Comparison of ENCODE assay signal across 28 cellular contexts in the genomic region with DNA sequence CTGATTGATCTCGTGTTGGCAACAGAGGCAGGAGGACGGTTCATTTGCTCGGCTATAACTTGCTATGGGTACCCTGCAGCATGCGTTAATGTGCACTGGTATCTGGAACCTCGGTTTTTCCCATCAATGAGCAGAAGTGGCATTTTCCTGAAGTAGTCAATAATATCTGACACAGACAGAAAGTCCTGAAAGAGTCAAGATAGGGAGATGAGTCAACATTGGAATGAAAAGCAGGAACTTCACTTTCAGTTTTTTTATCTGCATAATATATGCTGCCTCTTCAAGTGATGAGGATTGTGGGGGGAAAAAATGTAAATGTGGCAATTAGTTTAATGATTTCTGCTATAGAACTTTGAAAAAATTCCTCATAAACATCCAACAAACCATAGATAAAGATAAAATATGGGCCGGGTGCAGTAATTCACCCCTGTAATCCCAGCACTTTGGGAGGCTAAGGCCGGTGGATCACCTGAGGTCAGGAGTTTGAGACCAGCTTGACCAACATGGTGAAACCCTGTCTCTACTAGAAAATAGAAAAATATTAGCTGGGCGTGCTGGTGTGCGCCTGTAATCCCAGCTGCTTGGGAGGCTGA. TPM values are rescaled to one million over a fixed set of nuclear protein-coding genes. Genes with fewer than 3 reads are reported as not detected.
DNase-seq lines count a peak whose midpoint lies in the region; ATAC-seq and TF ChIP-seq lines count a peak whose summit lies in the region.
"Had no signal": no experiment of that assay in that cellular context is flagged by ENCODE, and none has a peak within 500 bp of the region (broad histone marks: within the 10 kb centered on the region; RNA-seq: fewer than 3 reads in every experiment).

No MANE protein-coding gene starts in this region.

- 50% methylated on average over 9 of the region's 9 CpGs for WGBS in mesenchymal stem cell

- TF ChIP-seq CTCF in GM20000 (IDR thresholded peaks at IDR 0.05; ENCODE audit: extremely low read depth, missing control alignments) = no peak

- no peak overlapping the region for H3K4ac ChIP-seq in mesenchymal stem cell (ENCODE audit: low read depth in 1 of 2, low read length in 2 of 2)

- H4K91ac ChIP-seq in mesenchymal stem cell (ENCODE audit: low read length) = no peak overlapping the region

- no peak overlapping the region for H2BK5ac ChIP-seq in mesenchymal stem cell (ENCODE audit: low read depth, low read length, poor library complexity, severe bottlenecking)

- ATAC-seq in HG03442 (IDR thresholded peaks at IDR 0.05; ENCODE audit: unreplicated experiment) (peak; percentile 32), GM21717 (IDR thresholded peaks at IDR 0.05; ENCODE audit: unreplicated experiment) (no peak)
- ATAC-seq: gastrocnemius medialis, SK-N-SH treated with all-trans-retinoic acid at 6 μM for 48 hours had no signal

- no peak for DNase-seq in activated T-cell treated with anti-CD3 and anti-CD28 coated beads, Interleukin-2, amount 50 U/mL, for 24 hours
- DNase-seq in activated T-cell treated with anti-CD3 and anti-CD28 coated beads, Interleukin-2, amount 50 U/mL, for 1 hour = no peak
- DNase-seq in activated T-helper 2 cell treated with anti-CD3 and anti-CD28 coated beads, Interferon-gamma antibody, Interleukin-2, Interleukin-4, amounts not matched to agents 10 μg/mL and 5 μg/mL and 100 μg/mL, durations not matched to agents 14 hours and 24 hours and 36 hours (ENCODE audit: low spot score) = no peak
- DNase-seq in mesenchymal stem cell (peak; percentile 51), GM20000 (ENCODE audit: low spot score) (no peak), NCI-H345 (lab: John Stamatoyannopoulos, UW) (no peak)
- DNase-seq: activated B cell treated with CpG ODN at 0.5 μM for 24 hours; BE2C; brain microvascular endothelial cell; COR-L47; DMS79; effector CD4-positive, alpha-beta T cell; gastrocnemius medialis; H7; mesendoderm; NCI-H1092 treated with DMSO at 0.1 percent for 48 hours; NCI-H1930; NCI-H526 treated with DMSO at 0.1 percent for 48 hours; stimulated activated CD4-positive, alpha-beta T cell treated with anti-CD3 and anti-CD28 coated beads, Interleukin-2, amount 100 ng/mL, for 24 hours had no signal

- no peaks in the 10 kb centered on the region for H3K27me3 Mint-ChIP-seq in activated T-cell treated with anti-CD3 and anti-CD28 coated beads, Interleukin-2, amount 50 U/mL, for 24 hours
- no peaks in the 10 kb centered on the region for H3K27me3 Mint-ChIP-seq in activated T-helper 2 cell treated with anti-CD3 and anti-CD28 coated beads, Interferon-gamma antibody, Interleukin-2, Interleukin-4, amounts not matched to agents 10 μg/mL and 5 μg/mL and 100 μg/mL, durations not matched to agents 14 hours and 24 hours and 36 hours (ENCODE audit: low read depth)
- H3K27me3 Mint-ChIP-seq: activated B cell treated with CpG ODN at 0.5 μM for 24 hours had no signal

- no peak overlapping the region for H2BK15ac ChIP-seq in mesenchymal stem cell (ENCODE audit: low read depth, poor library complexity, severe bottlenecking)

- no peak overlapping the region for H2AFZ ChIP-seq in mesenchymal stem cell (ENCODE audit: low read depth, low read length)
- H2AFZ ChIP-seq: hepatocyte had no signal

- H3K9me3 ChIP-seq in mesenchymal stem cell (ENCODE audit: control insufficient read depth, low read length) = no peaks in the 10 kb centered on the region
- H3K9me3 ChIP-seq: BE2C, gastrocnemius medialis had no signal

- H2BK12ac ChIP-seq in mesenchymal stem cell (ENCODE audit: low read length in 2 of 2) = no peak overlapping the region

- intact Hi-C loops in activated T-helper 2 cell treated with anti-CD3 and anti-CD28 coated beads, Interferon-gamma antibody, Interleukin-2, Interleukin-4, amounts not matched to agents 10 μg/mL and 5 μg/mL and 100 μg/mL, durations not matched to agents 14 hours and 24 hours and 36 hours (cut with micrococcal nuclease) = loop anchor here (1.0 kb wide), 1 partner anchor 10 kb away; no protein-coding TSS in a partner anchor

- H3K79me1 ChIP-seq in mesenchymal stem cell (replicated peaks; ENCODE audit: low read length, poor library complexity, severe bottlenecking) = no peaks in the 10 kb centered on the region

- peak overlapping the region; percentile 86 for H3K27ac Mint-ChIP-seq in activated T-cell treated with anti-CD3 and anti-CD28 coated beads, Interleukin-2, amount 50 U/mL, for 24 hours
- peak overlapping the region; percentile 55 for H3K27ac Mint-ChIP-seq in activated T-helper 2 cell treated with anti-CD3 and anti-CD28 coated beads, Interferon-gamma antibody, Interleukin-2, Interleukin-4, amounts not matched to agents 10 μg/mL and 5 μg/mL and 100 μg/mL, durations not matched to agents 14 hours and 24 hours and 36 hours
- H3K27ac Mint-ChIP-seq: activated B cell treated with CpG ODN at 0.5 μM for 24 hours had no signal

- H3K4me3 ChIP-seq in mesenchymal stem cell (ENCODE audit: insufficient read depth in 1 of 2, low read depth in 1 of 2, low read length in 2 of 2) = no peak overlapping the region
- H3K4me3 ChIP-seq: gastrocnemius medialis, hepatocyte, skin epidermis had no signal

- peaks cover 6 to 8% of the 10 kb centered on the region in 2 experiments for H3K27me3 ChIP-seq in mesenchymal stem cell (ENCODE audit: control insufficient read depth in 1 of 2, insufficient read depth in 1 of 2, low read length in 2 of 2)
- H3K27me3 ChIP-seq: gastrocnemius medialis had no signal

- H3K9me3 Mint-ChIP-seq in activated T-cell treated with anti-CD3 and anti-CD28 coated beads, Interleukin-2, amount 50 U/mL, for 24 hours = peaks cover 12% of the 10 kb centered on the region
- peaks cover 19% of the 10 kb centered on the region for H3K9me3 Mint-ChIP-seq in activated T-helper 2 cell treated with anti-CD3 and anti-CD28 coated beads, Interferon-gamma antibody, Interleukin-2, Interleukin-4, amounts not matched to agents 10 μg/mL and 5 μg/mL and 100 μg/mL, durations not matched to agents 14 hours and 24 hours and 36 hours
- H3K9me3 Mint-ChIP-seq: activated B cell treated with CpG ODN at 0.5 μM for 24 hours had no signal

- no peak overlapping the region for H3K4me2 ChIP-seq in mesenchymal stem cell (ENCODE audit: low read length, poor library complexity, severe bottlenecking)
- H3K4me2 ChIP-seq: hepatocyte had no signal

- H3K36me3 ChIP-seq in mesenchymal stem cell (ENCODE audit: control insufficient read depth in 1 of 2, insufficient read depth in 2 of 2, low read depth in 1 of 2, low read length in 2 of 2) = no peaks in the 10 kb centered on the region
- H3K36me3 ChIP-seq: BE2C, brain microvascular endothelial cell, gastrocnemius medialis had no signal

- no peak overlapping the region for H4K8ac ChIP-seq in mesenchymal stem cell (ENCODE audit: low read length)

- no peaks in the 10 kb centered on the region for H3K4me1 ChIP-seq in mesenchymal stem cell (ENCODE audit: control insufficient read depth, insufficient read depth, low read depth, low read length)
- H3K4me1 ChIP-seq: BE2C had no signal

- no peak overlapping the region for H3K4me3 Mint-ChIP-seq in activated T-cell treated with anti-CD3 and anti-CD28 coated beads, Interleukin-2, amount 50 U/mL, for 24 hours
- H3K4me3 Mint-ChIP-seq in activated T-helper 2 cell treated with anti-CD3 and anti-CD28 coated beads, Interferon-gamma antibody, Interleukin-2, Interleukin-4, amounts not matched to agents 10 μg/mL and 5 μg/mL and 100 μg/mL, durations not matched to agents 14 hours and 24 hours and 36 hours (ENCODE audit: low read depth) = no peak overlapping the region
- H3K4me3 Mint-ChIP-seq: activated B cell treated with CpG ODN at 0.5 μM for 24 hours had no signal

- H3K14ac ChIP-seq in mesenchymal stem cell (ENCODE audit: low read length in 2 of 2) = no peak overlapping the region

- H3K18ac ChIP-seq in mesenchymal stem cell (ENCODE audit: low read depth in 1 of 2, low read length in 2 of 2) = no peak overlapping the region

- H2AK5ac ChIP-seq in mesenchymal stem cell (ENCODE audit: low read length, severe bottlenecking) = no peak overlapping the region

- no peak overlapping the region for H3K9ac ChIP-seq in mesenchymal stem cell (ENCODE audit: low read length)

- H3K36me3 Mint-ChIP-seq in activated T-cell treated with anti-CD3 and anti-CD28 coated beads, Interleukin-2, amount 50 U/mL, for 24 hours (ENCODE audit: low read depth) = peaks cover 87% of the 10 kb centered on the region
- H3K36me3 Mint-ChIP-seq in activated T-helper 2 cell treated with anti-CD3 and anti-CD28 coated beads, Interferon-gamma antibody, Interleukin-2, Interleukin-4, amounts not matched to agents 10 μg/mL and 5 μg/mL and 100 μg/mL, durations not matched to agents 14 hours and 24 hours and 36 hours (ENCODE audit: low read depth) = peaks cover 92% of the 10 kb centered on the region

- peaks cover 50% of the 10 kb centered on the region for H3K4me1 Mint-ChIP-seq in activated T-cell treated with anti-CD3 and anti-CD28 coated beads, Interleukin-2, amount 50 U/mL, for 24 hours (ENCODE audit: low read depth)
- peaks cover 11% of the 10 kb centered on the region for H3K4me1 Mint-ChIP-seq in activated T-helper 2 cell treated with anti-CD3 and anti-CD28 coated beads, Interferon-gamma antibody, Interleukin-2, Interleukin-4, amounts not matched to agents 10 μg/mL and 5 μg/mL and 100 μg/mL, durations not matched to agents 14 hours and 24 hours and 36 hours (ENCODE audit: low read depth)

- H2BK120ac ChIP-seq in mesenchymal stem cell (ENCODE audit: low read depth, low read length) = no peak overlapping the region

- H3K27ac ChIP-seq in mesenchymal stem cell (ENCODE audit: low read length, poor library complexity, severe bottlenecking) = no peak overlapping the region
- H3K27ac ChIP-seq: brain microvascular endothelial cell, hepatocyte, skin epidermis had no signal

- no peak overlapping the region for H3K23ac ChIP-seq in mesenchymal stem cell (ENCODE audit: low read length in 2 of 2)

RNA-seq across cellular contexts. Expression of a gene that starts 15.9 kb away (rescaled TPM):
- total RNA-seq in activated T-helper 2 cell treated with anti-CD3 and anti-CD28 coated beads, Interferon-gamma antibody, Interleukin-2, Interleukin-4, amounts not matched to agents 10 μg/mL and 5 μg/mL and 100 μg/mL, durations not matched to agents 14 hours and 24 hours and 36 hours = not detected in 2 replicates
- polyA plus RNA-seq in mesenchymal stem cell (2013, experiment 1 of 2) = not detected
- polyA plus RNA-seq in mesenchymal stem cell (2013, experiment 2 of 2) = not detected
- total RNA-seq: A673; activated B cell treated with CpG ODN at 0.5 μM for 24 hours; activated CD8-positive, alpha-beta memory T cell treated with anti-CD3 and anti-CD28 coated beads for 36 hours; gastrocnemius medialis; hepatocyte; omental fat pad; T-helper 2 cell treated with Interferon-gamma antibody and Interleukin-4, amounts not matched to agents 100 ng/mL and 5 ng/mL, for 36 hours had no signal

RNA-seq across cellular contexts. Expression of a gene that starts 48.8 kb away (rescaled TPM):
- 239 and 254 TPM in 2 replicates for total RNA-seq in activated T-helper 2 cell treated with anti-CD3 and anti-CD28 coated beads, Interferon-gamma antibody, Interleukin-2, Interleukin-4, amounts not matched to agents 10 μg/mL and 5 μg/mL and 100 μg/mL, durations not matched to agents 14 hours and 24 hours and 36 hours
- 0.10 TPM for polyA plus RNA-seq in mesenchymal stem cell (2013, experiment 1 of 2)
- polyA plus RNA-seq in mesenchymal stem cell (2013, experiment 2 of 2) = 0.05 TPM
- total RNA-seq: A673 had no signal
- polyA plus RNA-seq: hepatocyte had no signal
